Comparison of ENCODE assay signal across 11 cellular contexts in genomic region chr14:99572173-99572999, GRCh38. TPM values are rescaled to one million over a fixed set of nuclear protein-coding genes. Genes with fewer than 3 reads are reported as not detected.
A peak's percentile ranks its signal among the peaks of the same experiment; 100 is the strongest.
DNase-seq lines count a peak whose midpoint lies in the region; ATAC-seq and TF ChIP-seq lines count a peak whose summit lies in the region.
"Had no signal": no experiment of that assay in that cellular context is flagged by ENCODE, and none has a peak within 500 bp of the region (broad histone marks: within the 10 kb centered on the region; RNA-seq: fewer than 3 reads in every experiment).

No MANE protein-coding gene starts in this region.

- peak overlapping the region; percentile 21 to 44 for H3K27ac ChIP-seq in esophagus (ENCODE audit: low read depth in 2 of 2, low read length in 1 of 2)

- peak overlapping the region; percentile 80 for H3K27ac Mint-ChIP-seq in progenitor cell of endocrine pancreas
- H3K27ac Mint-ChIP-seq: naive thymus-derived CD8-positive, alpha-beta T cell had no signal

- H3K36me3 ChIP-seq in esophagus (ENCODE audit: control insufficient read depth in 2 of 2, insufficient read depth in 2 of 2, low read length in 1 of 2), result peaks cover 0 to 2% of the 10 kb centered on the region in 2 donors

- 69 to 73% methylated on average over 18 of the region's 18 CpGs for WGBS in esophagus, 2 donors

- H3K36me3 Mint-ChIP-seq in progenitor cell of endocrine pancreas (ENCODE audit: insufficient read depth), result no peaks in the 10 kb centered on the region
- H3K36me3 Mint-ChIP-seq: naive thymus-derived CD8-positive, alpha-beta T cell had no signal

- H3K9me3 Mint-ChIP-seq in progenitor cell of endocrine pancreas (ENCODE audit: low read depth), result no peaks in the 10 kb centered on the region
- H3K9me3 Mint-ChIP-seq: naive thymus-derived CD8-positive, alpha-beta T cell had no signal

- H3K27me3 ChIP-seq in esophagus (ENCODE audit: control insufficient read depth in 1 of 2, insufficient read depth in 2 of 2, low read length in 2 of 2), result no peaks in the 10 kb centered on the region

- H3K4me1 ChIP-seq in esophagus (ENCODE audit: control insufficient read depth in 2 of 2, insufficient read depth in 2 of 2, low read length in 1 of 2), result peaks cover 9 to 57% of the 10 kb centered on the region in 2 donors

- peak; percentile 64 for DNase-seq in D341Med (ENCODE audit: low spot score)
- peak; percentile 55 for DNase-seq in NCI-H774 (lab: John Stamatoyannopoulos, UW)
- no peak for DNase-seq in progenitor cell of endocrine pancreas (ENCODE audit: low spot score, unreplicated experiment)
- DNase-seq in DMS153 (lab: John Stamatoyannopoulos, UW), result no peak
- no peak for DNase-seq in NCI-H446 treated with DMSO at 0.1 percent for 48 hours (lab: John Stamatoyannopoulos, UW)
- DNase-seq in NCI-H446 (lab: John Stamatoyannopoulos, UW), result no peak
- DNase-seq: activated gamma-delta T cell; head of caudate nucleus; naive thymus-derived CD8-positive, alpha-beta T cell had no signal

- peak overlapping the region; percentile 30 for H3K4me3 Mint-ChIP-seq in progenitor cell of endocrine pancreas (ENCODE audit: low read depth)
- H3K4me3 Mint-ChIP-seq: naive thymus-derived CD8-positive, alpha-beta T cell had no signal

- no peak for ATAC-seq in GM19463 (IDR thresholded peaks at IDR 0.05; ENCODE audit: unreplicated experiment)
- ATAC-seq: naive thymus-derived CD8-positive, alpha-beta T cell had no signal

- H3K9me3 ChIP-seq in esophagus (ENCODE audit: control insufficient read depth in 2 of 2, insufficient read depth in 1 of 2, low read depth in 1 of 2, low read length in 1 of 2), result no peaks in the 10 kb centered on the region

- H3K4me3 ChIP-seq in esophagus (ENCODE audit: low read depth in 1 of 2, low read length in 2 of 2), result no peak overlapping the region

- no peak for TF ChIP-seq CTCF in progenitor cell of endocrine pancreas (IDR thresholded peaks at IDR 0.05; ENCODE audit: unreplicated experiment)

- peaks cover 65% of the 10 kb centered on the region for H3K4me1 Mint-ChIP-seq in progenitor cell of endocrine pancreas (ENCODE audit: low read depth)

- no peaks in the 10 kb centered on the region for H3K27me3 Mint-ChIP-seq in progenitor cell of endocrine pancreas
- H3K27me3 Mint-ChIP-seq: naive thymus-derived CD8-positive, alpha-beta T cell had no signal

RNA-seq across cellular contexts. Expression of gene CCDC85C, which starts 31.6 kb away (rescaled TPM):
- polyA plus RNA-seq in esophagus, result 10 to 100 TPM; 30.1 to 51.0 TPM
- 43.6 and 44.9 TPM in 2 replicates for total RNA-seq in progenitor cell of endocrine pancreas

Comparison
In these comparisons a context has a peak if more than half of its experiments do, and no peak if none do; other contexts are left out.
1. DNase-seq: peak in D341Med (single experiment) and NCI-H774 (single experiment); none in progenitor cell of endocrine pancreas (single experiment), DMS153 (single experiment), NCI-H446 treated with DMSO at 0.1 percent for 48 hours (single experiment) and NCI-H446 (0 of 2).